1 cellular context compared by ENCODE assay signal in the genomic region with DNA sequence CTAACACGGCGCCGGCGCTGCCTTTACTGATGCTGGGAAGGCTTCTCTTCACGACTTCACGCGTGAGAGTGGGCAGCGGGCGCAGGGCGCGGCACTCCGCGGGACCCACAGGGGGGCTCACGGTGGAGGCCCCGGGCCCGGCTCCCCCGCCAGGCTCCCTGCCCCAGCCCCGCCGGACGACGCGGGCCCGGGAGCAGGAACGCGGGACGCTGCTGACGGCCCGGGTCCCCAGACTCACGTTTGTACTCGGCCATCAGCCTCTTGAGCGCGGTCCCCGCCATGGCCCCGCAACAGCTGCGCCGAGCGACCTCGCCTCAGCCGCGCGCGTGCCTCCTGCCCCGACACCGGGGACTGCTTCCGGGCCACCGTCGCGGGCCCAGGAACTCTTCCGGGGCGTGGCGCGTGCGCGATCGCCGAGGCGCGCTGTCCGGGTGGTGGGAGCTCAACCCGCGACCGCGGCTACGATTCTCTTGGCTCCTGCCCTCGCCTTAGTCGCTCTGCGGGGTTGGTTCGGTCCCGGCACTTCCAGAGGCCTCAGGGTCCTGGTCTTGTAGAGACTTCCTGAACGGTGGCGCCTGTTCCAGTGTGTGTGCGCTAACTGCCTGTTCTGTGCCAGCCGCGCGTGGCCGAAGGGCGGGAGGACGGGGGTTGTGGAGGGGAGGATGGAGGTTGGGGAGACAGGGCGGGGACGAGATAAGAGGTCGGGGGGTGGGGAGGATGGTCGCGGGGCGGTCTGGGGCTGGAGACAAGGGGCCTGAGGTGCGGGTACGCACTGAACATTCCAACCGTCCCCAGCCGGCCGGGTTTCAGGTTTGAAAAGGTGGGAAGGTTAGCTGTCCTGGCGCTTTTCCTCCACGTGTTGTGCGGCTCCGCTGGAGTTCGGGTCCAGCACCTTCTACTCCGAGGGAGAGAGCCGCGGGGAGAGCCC.
TF ChIP-seq lines count a peak whose summit lies in the region.

UBE2G2 (minus strand) TSS at position 353 of the 928 bp plus-strand sequence; CDS start at position 281, 72 bp downstream.

TF ChIP-seq in K562, 482 proteins besides CTCF, POLR2A, EP300 and RAD21 (continued from another document and continues in another):
- TF ChIP-seq, protein P1, sequence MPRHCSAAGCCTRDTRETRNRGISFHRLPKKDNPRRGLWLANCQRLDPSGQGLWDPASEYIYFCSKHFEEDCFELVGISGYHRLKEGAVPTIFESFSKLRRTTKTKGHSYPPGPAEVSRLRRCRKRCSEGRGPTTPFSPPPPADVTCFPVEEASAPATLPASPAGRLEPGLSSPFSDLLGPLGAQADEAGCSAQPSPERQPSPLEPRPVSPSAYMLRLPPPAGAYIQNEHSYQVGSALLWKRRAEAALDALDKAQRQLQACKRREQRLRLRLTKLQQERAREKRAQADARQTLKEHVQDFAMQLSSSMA (CRISPR knock-in tag; IDR thresholded peaks at IDR 0.05): 0 out of 2 replicates have a peak, but pooled peaks have one; percentile 55
- TF ChIP-seq NR2F6 (CRISPR knock-in tag; IDR thresholded peaks at IDR 0.05): no peak
- no peak for TF ChIP-seq ZNF324 (CRISPR knock-in tag; IDR thresholded peaks at IDR 0.05)
- no peak for TF ChIP-seq ZFP30 (CRISPR knock-in tag; IDR thresholded peaks at IDR 0.05; ENCODE audit: borderline replicate concordance)
- TF ChIP-seq, protein P2, sequence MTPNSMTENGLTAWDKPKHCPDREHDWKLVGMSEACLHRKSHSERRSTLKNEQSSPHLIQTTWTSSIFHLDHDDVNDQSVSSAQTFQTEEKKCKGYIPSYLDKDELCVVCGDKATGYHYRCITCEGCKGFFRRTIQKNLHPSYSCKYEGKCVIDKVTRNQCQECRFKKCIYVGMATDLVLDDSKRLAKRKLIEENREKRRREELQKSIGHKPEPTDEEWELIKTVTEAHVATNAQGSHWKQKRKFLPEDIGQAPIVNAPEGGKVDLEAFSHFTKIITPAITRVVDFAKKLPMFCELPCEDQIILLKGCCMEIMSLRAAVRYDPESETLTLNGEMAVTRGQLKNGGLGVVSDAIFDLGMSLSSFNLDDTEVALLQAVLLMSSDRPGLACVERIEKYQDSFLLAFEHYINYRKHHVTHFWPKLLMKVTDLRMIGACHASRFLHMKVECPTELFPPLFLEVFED (CRISPR knock-in tag; conservative IDR thresholded peaks at IDR 0.05): 0 out of 2 replicates have a peak, but pooled peaks have one; percentile 36
- TF ChIP-seq TCF7 (IDR thresholded peaks at IDR 0.05; ENCODE audit: borderline replicate concordance): no peak
- peak in 1 of 2 experiments; percentile 28; a peak in 2 of 3 replicates for TF ChIP-seq CBX3 (IDR thresholded peaks at IDR 0.05; ENCODE audit: borderline replicate concordance in 1 of 2, low read length in 2 of 2)
- 0 out of 2 replicates have a peak, but pooled peaks have one; percentile 18 for TF ChIP-seq GTF2A2 (tag; IDR thresholded peaks at IDR 0.05)
- TF ChIP-seq SRSF7 (optimal IDR thresholded peaks at IDR 0.05; ENCODE audit: low read depth, low read length): no peak
- TF ChIP-seq EHMT2 (IDR thresholded peaks at IDR 0.05): no peak
- TF ChIP-seq GABPA (tag; conservative IDR thresholded peaks at IDR 0.05; ENCODE audit: low read depth): peak; percentile 100
- no peak for TF ChIP-seq SMARCE1 (IDR thresholded peaks at IDR 0.05)
- no peak for TF ChIP-seq RAD51 (IDR thresholded peaks at IDR 0.05; ENCODE audit: borderline replicate concordance, low read depth)
- TF ChIP-seq ZNF395 (CRISPR knock-in tag; IDR thresholded peaks at IDR 0.05): peak; percentile 97
- TF ChIP-seq ZNF12 (CRISPR knock-in tag; IDR thresholded peaks at IDR 0.05): 0 out of 2 replicates have a peak, but pooled peaks have one; percentile 36
- no peak for TF ChIP-seq MYBL2 (IDR thresholded peaks at IDR 0.05; ENCODE audit: low read depth)
- TF ChIP-seq MYBL2 (CRISPR knock-in tag; IDR thresholded peaks at IDR 0.05; ENCODE audit: borderline replicate concordance): no peak
- no peak for TF ChIP-seq ZNF184 (CRISPR knock-in tag; IDR thresholded peaks at IDR 0.05)
- TF ChIP-seq MCM3 (IDR thresholded peaks at IDR 0.05): no peak
- TF ChIP-seq ZNF407 (IDR thresholded peaks at IDR 0.05; ENCODE audit: low read depth): peak; percentile 62; the same call in 1 of the 2 replicates
- no peak for TF ChIP-seq ZNF217 (CRISPR knock-in tag; IDR thresholded peaks at IDR 0.05)
- TF ChIP-seq ZNF408 (CRISPR knock-in tag; IDR thresholded peaks at IDR 0.05; ENCODE audit: low read depth): no peak
- TF ChIP-seq CREB1 (IDR thresholded peaks at IDR 0.05): 0 out of 2 replicates have a peak, but pooled peaks have one; percentile 16
- peak; percentile 55 for TF ChIP-seq CREB1 (CRISPR knock-in tag; IDR thresholded peaks at IDR 0.05)
- TF ChIP-seq TCF15 (CRISPR knock-in tag; IDR thresholded peaks at IDR 0.05): no peak
- peak; percentile 98; the same call in 1 of the 2 replicates for TF ChIP-seq RBM34 (IDR thresholded peaks at IDR 0.05; ENCODE audit: borderline replicate concordance, insufficient read depth, low read length)
- TF ChIP-seq SMAD2 (IDR thresholded peaks at IDR 0.05; ENCODE audit: low read depth, low read length): no peak
- TF ChIP-seq IFI16 (CRISPR knock-in tag; IDR thresholded peaks at IDR 0.05): no peak
- TF ChIP-seq PCBP1 (IDR thresholded peaks at IDR 0.05; ENCODE audit: low read depth, low read length, poor library complexity, severe bottlenecking): peak; percentile 82
- no peak for TF ChIP-seq MEF2D (tag; conservative IDR thresholded peaks at IDR 0.05; ENCODE audit: low read depth)
- TF ChIP-seq CSDE1 (IDR thresholded peaks at IDR 0.05): no peak; a peak in 1 of 4 replicates
- TF ChIP-seq, protein P3, sequence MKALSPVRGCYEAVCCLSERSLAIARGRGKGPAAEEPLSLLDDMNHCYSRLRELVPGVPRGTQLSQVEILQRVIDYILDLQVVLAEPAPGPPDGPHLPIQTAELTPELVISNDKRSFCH (CRISPR knock-in tag; IDR thresholded peaks at IDR 0.05): no peak
- TF ChIP-seq, protein P3 (tag; IDR thresholded peaks at IDR 0.05): peak; percentile 91
- TF ChIP-seq SAP30 (IDR thresholded peaks at IDR 0.05; ENCODE audit: borderline replicate concordance, insufficient read depth, low read depth, low read length, poor library complexity, severe bottlenecking): peak; percentile 98
- TF ChIP-seq ETS2 (tag; IDR thresholded peaks at IDR 0.05; ENCODE audit: borderline replicate concordance, poor library complexity, severe bottlenecking): no peak
- TF ChIP-seq ZZZ3 (IDR thresholded peaks at IDR 0.05): no peak
- TF ChIP-seq GATAD2B (IDR thresholded peaks at IDR 0.05; ENCODE audit: borderline replicate concordance): no peak
- TF ChIP-seq, protein P4, sequence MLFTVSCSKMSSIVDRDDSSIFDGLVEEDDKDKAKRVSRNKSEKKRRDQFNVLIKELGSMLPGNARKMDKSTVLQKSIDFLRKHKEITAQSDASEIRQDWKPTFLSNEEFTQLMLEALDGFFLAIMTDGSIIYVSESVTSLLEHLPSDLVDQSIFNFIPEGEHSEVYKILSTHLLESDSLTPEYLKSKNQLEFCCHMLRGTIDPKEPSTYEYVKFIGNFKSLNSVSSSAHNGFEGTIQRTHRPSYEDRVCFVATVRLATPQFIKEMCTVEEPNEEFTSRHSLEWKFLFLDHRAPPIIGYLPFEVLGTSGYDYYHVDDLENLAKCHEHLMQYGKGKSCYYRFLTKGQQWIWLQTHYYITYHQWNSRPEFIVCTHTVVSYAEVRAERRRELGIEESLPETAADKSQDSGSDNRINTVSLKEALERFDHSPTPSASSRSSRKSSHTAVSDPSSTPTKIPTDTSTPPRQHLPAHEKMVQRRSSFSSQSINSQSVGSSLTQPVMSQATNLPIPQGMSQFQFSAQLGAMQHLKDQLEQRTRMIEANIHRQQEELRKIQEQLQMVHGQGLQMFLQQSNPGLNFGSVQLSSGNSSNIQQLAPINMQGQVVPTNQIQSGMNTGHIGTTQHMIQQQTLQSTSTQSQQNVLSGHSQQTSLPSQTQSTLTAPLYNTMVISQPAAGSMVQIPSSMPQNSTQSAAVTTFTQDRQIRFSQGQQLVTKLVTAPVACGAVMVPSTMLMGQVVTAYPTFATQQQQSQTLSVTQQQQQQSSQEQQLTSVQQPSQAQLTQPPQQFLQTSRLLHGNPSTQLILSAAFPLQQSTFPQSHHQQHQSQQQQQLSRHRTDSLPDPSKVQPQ (CRISPR knock-in tag; IDR thresholded peaks at IDR 0.05; ENCODE audit: borderline replicate concordance): no peak
- peak; percentile 82 for TF ChIP-seq SREBF1 (IDR thresholded peaks at IDR 0.05; ENCODE audit: borderline replicate concordance, low read depth, low read length)
- TF ChIP-seq SP1 (CRISPR knock-in tag; IDR thresholded peaks at IDR 0.05): peak; percentile 48; the same call in 1 of the 2 replicates
- TF ChIP-seq ZNF778 (CRISPR knock-in tag; IDR thresholded peaks at IDR 0.05): no peak
- peak; percentile 91 for TF ChIP-seq RB1 (IDR thresholded peaks at IDR 0.05; ENCODE audit: low read depth)
- peak; percentile 77 for TF ChIP-seq TBP (optimal IDR thresholded peaks at IDR 0.05; ENCODE audit: low read depth, low read length)
